In the genomic region with DNA sequence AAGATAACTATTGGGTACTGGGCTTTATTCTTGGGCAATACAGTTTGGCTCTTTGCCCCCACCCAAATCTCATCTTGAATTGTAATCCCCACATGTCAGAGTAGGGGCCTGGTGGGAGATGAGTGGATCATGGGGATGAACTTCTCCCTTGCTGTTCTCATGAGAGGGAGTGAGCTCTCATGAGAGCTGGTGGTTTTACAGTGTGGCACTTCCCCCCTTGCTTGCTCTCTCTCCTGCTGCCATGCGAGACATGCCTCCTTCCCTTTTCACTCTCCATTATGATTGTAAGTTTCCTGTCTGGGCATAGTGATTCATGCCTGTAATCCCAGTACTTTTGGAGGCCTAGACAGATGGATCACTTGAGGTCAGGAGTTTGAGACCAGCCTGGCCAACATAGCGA, we compare ENCODE assay signal across 11 cellular contexts.
"Had no signal": no experiment of that assay in that cellular context is flagged by ENCODE, and none has a peak within 500 bp of the region (broad histone marks: within the 10 kb centered on the region; RNA-seq: fewer than 3 reads in every experiment).

No MANE protein-coding gene starts in this region.

- DNase-seq: colonic mucosa; effector CD8-positive, alpha-beta T cell; endodermal cell; foreskin fibroblast; heart left ventricle; kidney; natural killer cell; occipital lobe; stimulated activated CD4-positive, alpha-beta T cell treated with anti-CD3 and anti-CD28 coated beads, Interleukin-4, amount 100 ng/mL, for 4 hours; upper lobe of left lung; uterus had no signal
